Comparison of ENCODE assay signal across 17 cellular contexts in genomic region chr14:104858811-104859426, GRCh38. TPM values are rescaled to one million over a fixed set of nuclear protein-coding genes. Genes with fewer than 3 reads are reported as not detected.
DNase-seq lines count a peak whose midpoint lies in the region; ATAC-seq and TF ChIP-seq lines count a peak whose summit lies in the region.
"Had no signal": no experiment of that assay in that cellular context is flagged by ENCODE, and none has a peak within 500 bp of the region (broad histone marks: within the 10 kb centered on the region; RNA-seq: fewer than 3 reads in every experiment).

No MANE protein-coding gene starts in this region.

- H3K9me3 ChIP-seq in HEK293 (ENCODE audit: control insufficient read depth, insufficient read depth, low read depth, low read length) (no peaks in the 10 kb centered on the region), RWPE2 (ENCODE audit: severe bottlenecking) (no peaks in the 10 kb centered on the region), trophoblast cell (ENCODE audit: insufficient read depth, low read depth, low read length) (peaks cover 15% of the 10 kb centered on the region), suprapubic skin (no peaks in the 10 kb centered on the region)

- no peak overlapping the region for H3K9ac ChIP-seq in trophoblast cell (ENCODE audit: low read length)
- H3K9ac ChIP-seq: BLaER1 treated with 17β-estradiol and CSF1 and Interleukin-3, amounts not matched to agents 10 nM and 100 nM; GM23248 had no signal

- no peak overlapping the region for H4K91ac ChIP-seq in trophoblast cell (ENCODE audit: low read depth, low read length)

- H3K4me1 ChIP-seq in HEK293 (ENCODE audit: control insufficient read depth, insufficient read depth, low read length) (no peaks in the 10 kb centered on the region), RWPE2 (ENCODE audit: insufficient read depth, poor library complexity, severe bottlenecking) (no peaks in the 10 kb centered on the region), trophoblast cell (ENCODE audit: control insufficient read depth in 1 of 2, insufficient read depth in 2 of 2, low read length in 2 of 2) (peaks cover 3 to 4% of the 10 kb centered on the region in 2 experiments), suprapubic skin (peaks cover 4% of the 10 kb centered on the region)

- no peak for ATAC-seq in RWPE2 (ENCODE audit: low read depth)
- ATAC-seq in GM18511 (IDR thresholded peaks at IDR 0.05; ENCODE audit: unreplicated experiment) = no peak
- no peak for ATAC-seq in HG02642 (IDR thresholded peaks at IDR 0.05; ENCODE audit: poor library complexity, unreplicated experiment)
- ATAC-seq: CD8-positive, alpha-beta T cell; GM12878 had no signal

- no peak overlapping the region for H3K4ac ChIP-seq in trophoblast cell (ENCODE audit: low read depth, low read length)

- TF ChIP-seq POLR2A in suprapubic skin (IDR thresholded peaks at IDR 0.05) = no peak

- H2BK5ac ChIP-seq in trophoblast cell (ENCODE audit: low read depth, low read length, poor library complexity) = no peak overlapping the region

- DNase-seq in RWPE2 (ENCODE audit: low spot score) (peak; percentile 13), trophoblast cell (no peak), suprapubic skin (ENCODE audit: low spot score in 2 of 2) (peak; percentile 18 to 32), NCI-H2029 (lab: John Stamatoyannopoulos, UW) (no peak)
- DNase-seq: CD8-positive, alpha-beta T cell; DMS 273 treated with DMSO at 0.1 percent for 48 hours; DMS53; DND-41; EL; GM23248; HCEC 1CT; HFFc6 had no signal

- H2BK120ac ChIP-seq in trophoblast cell (ENCODE audit: insufficient read depth, low read length, poor library complexity) = no peak overlapping the region

- CTCF ChIA-PET in HEK293 (lab: Yijun Ruan, JAX) = no interaction called here

- WGBS in trophoblast cell (ENCODE audit: extremely low coverage, insufficient coverage, insufficient read length) = 100% methylated on average over 8 of the region's 8 CpGs
- 83% methylated on average over 8 of the region's 8 CpGs for WGBS in suprapubic skin

- no peak overlapping the region for H3K14ac ChIP-seq in trophoblast cell (ENCODE audit: low read length)

- no peak overlapping the region for H4K12ac ChIP-seq in trophoblast cell (ENCODE audit: low read depth, low read length)

- H3K4me2 ChIP-seq in trophoblast cell (ENCODE audit: low read length) = no peak overlapping the region
- H3K4me2 ChIP-seq: BLaER1 treated with 17β-estradiol and CSF1 and Interleukin-3, amounts not matched to agents 10 nM and 100 nM had no signal

- H2AFZ ChIP-seq in trophoblast cell (ENCODE audit: insufficient read depth, low read length, poor library complexity) = no peak overlapping the region
- H2AFZ ChIP-seq: GM23248 had no signal

- H3K79me2 ChIP-seq in trophoblast cell (ENCODE audit: control insufficient read depth, insufficient read depth, low read length, poor library complexity) = no peaks in the 10 kb centered on the region

- no peaks in the 10 kb centered on the region for H3K79me1 ChIP-seq in trophoblast cell (ENCODE audit: low read length)

- POLR2A ChIA-PET in HEK293 (lab: Yijun Ruan, JAX) = no interaction called here

- no peak overlapping the region for H4K8ac ChIP-seq in trophoblast cell (ENCODE audit: low read depth, low read length)

- no peak overlapping the region for H3K18ac ChIP-seq in trophoblast cell (ENCODE audit: low read length)

- H3K36me3 ChIP-seq in HEK293 (ENCODE audit: control insufficient read depth in 2 of 2, insufficient read depth in 1 of 2, low read length in 2 of 2) (no peaks in the 10 kb centered on the region), RWPE2 (ENCODE audit: low read depth) (peaks cover 10% of the 10 kb centered on the region), trophoblast cell (ENCODE audit: control insufficient read depth in 1 of 2, insufficient read depth in 2 of 2, low read length in 2 of 2) (peaks cover 0 to 2% of the 10 kb centered on the region in 2 experiments), suprapubic skin (no peaks in the 10 kb centered on the region)
- H3K36me3 ChIP-seq: BLaER1 treated with 17β-estradiol and CSF1 and Interleukin-3, amounts not matched to agents 10 nM and 100 nM had no signal

- no peak overlapping the region for H2AK5ac ChIP-seq in trophoblast cell (ENCODE audit: low read length)

- no peak overlapping the region for H2BK12ac ChIP-seq in trophoblast cell (ENCODE audit: low read length)

- no peak overlapping the region for H3K27ac ChIP-seq in HEK293 (ENCODE audit: extremely low read depth, low read depth, low read length)
- no peak overlapping the region for H3K27ac ChIP-seq in RWPE2 (ENCODE audit: poor library complexity, severe bottlenecking)
- no peak overlapping the region for H3K27ac ChIP-seq in trophoblast cell (ENCODE audit: low read depth, low read length)
- H3K27ac ChIP-seq in suprapubic skin = no peak overlapping the region
- H3K27ac ChIP-seq: BLaER1 treated with 17β-estradiol and CSF1 and Interleukin-3, amounts not matched to agents 10 nM and 100 nM; GM23248 had no signal

- TF ChIP-seq EP300 in suprapubic skin (IDR thresholded peaks at IDR 0.05) = no peak

- H3K4me3 ChIP-seq in HEK293 (ENCODE audit: low read depth, low read length) (no peak overlapping the region), RWPE2 (ENCODE audit: severe bottlenecking) (no peak overlapping the region), trophoblast cell (ENCODE audit: low read depth, low read length) (peak overlapping the region; percentile 32), suprapubic skin (no peak overlapping the region)
- H3K4me3 ChIP-seq: BLaER1 treated with 17β-estradiol and CSF1 and Interleukin-3, amounts not matched to agents 10 nM and 100 nM; GM12878; GM23248 had no signal

- H3K27me3 ChIP-seq in RWPE2 (ENCODE audit: insufficient read depth, poor library complexity, severe bottlenecking) (no peaks in the 10 kb centered on the region), trophoblast cell (ENCODE audit: insufficient read depth, low read length) (no peaks in the 10 kb centered on the region), suprapubic skin (no peaks in the 10 kb centered on the region)

- TF ChIP-seq CTCF in HEK293 (tag by site-specific recombination; IDR thresholded peaks at IDR 0.05) (no peak), RWPE2 (IDR thresholded peaks at IDR 0.05; ENCODE audit: poor library complexity, severe bottlenecking) (no peak), suprapubic skin (IDR thresholded peaks at IDR 0.05) (no peak)

- H3K23ac ChIP-seq in trophoblast cell (ENCODE audit: low read length) = no peak overlapping the region

TF ChIP-seq in HEK293, 187 proteins besides CTCF, POLR2A, EP300 and RAD21:
- TF ChIP-seq ZNF398 (tag by site-specific recombination; IDR thresholded peaks at IDR 0.05) = no peak
- TF ChIP-seq REPIN1 (tag by site-specific recombination; IDR thresholded peaks at IDR 0.05; ENCODE audit: low read depth) = no peak
- TF ChIP-seq ZNF558 (tag by site-specific recombination; IDR thresholded peaks at IDR 0.05) = no peak
- peak; percentile 90; the same call in 1 of the 2 replicates for TF ChIP-seq ZBTB6 (tag by site-specific recombination; IDR thresholded peaks at IDR 0.05)
- no peak for TF ChIP-seq ZNF223 (tag by site-specific recombination; IDR thresholded peaks at IDR 0.05)
- peak; percentile 93 for TF ChIP-seq YY2 (tag by site-specific recombination; IDR thresholded peaks at IDR 0.05)
- TF ChIP-seq ZNF202 (tag by site-specific recombination; IDR thresholded peaks at IDR 0.05; ENCODE audit: borderline replicate concordance) = no peak
- no peak for TF ChIP-seq ZNF19 (tag by site-specific recombination; IDR thresholded peaks at IDR 0.05; ENCODE audit: low read depth)
- TF ChIP-seq ZNF501 (tag by site-specific recombination; IDR thresholded peaks at IDR 0.05) = no peak
- no peak for TF ChIP-seq ZNF48 (tag by site-specific recombination; IDR thresholded peaks at IDR 0.05)
- TF ChIP-seq PRDM1 (tag by site-specific recombination; IDR thresholded peaks at IDR 0.05) = no peak
- no peak for TF ChIP-seq ZBTB48 (tag by site-specific recombination; IDR thresholded peaks at IDR 0.05)
- TF ChIP-seq ZNF580 (tag by site-specific recombination; IDR thresholded peaks at IDR 0.05) = no peak
- TF ChIP-seq KLF1 (tag by site-specific recombination; IDR thresholded peaks at IDR 0.05) = peak; percentile 100
- no peak for TF ChIP-seq ZNF112 (tag by site-specific recombination; IDR thresholded peaks at IDR 0.05)
- TF ChIP-seq ZNF747 (tag by site-specific recombination; IDR thresholded peaks at IDR 0.05) = no peak
- TF ChIP-seq KLF7 (tag by site-specific recombination; IDR thresholded peaks at IDR 0.05; ENCODE audit: borderline replicate concordance) = no peak
TF ChIP-seq in HEK293: peak in this region for 3.

RNA-seq across cellular contexts. Expression of gene CEP170B, which starts 6.1 kb away (rescaled TPM):
- 34.1 and 36.0 TPM in 2 replicates for polyA plus RNA-seq in trophoblast cell (2013)
- total RNA-seq in suprapubic skin = 10 to 100 TPM; 53.3 to 70.1 (median 60.4) TPM

RNA-seq across cellular contexts. Expression of gene ZBTB42, which starts 58.0 kb away (rescaled TPM):
- polyA plus RNA-seq in trophoblast cell (2013) = 4.6 and 4.7 TPM in 2 replicates
- total RNA-seq in suprapubic skin = 1 to 10 TPM; 3.7 to 9.8 (median 7.8) TPM

Comparison
In these comparisons a context has a peak if more than half of its experiments do, and no peak if none do; other contexts are left out.
1. DNase-seq: peak in RWPE2 (single experiment) and suprapubic skin (2 of 2); none in trophoblast cell (0 of 2) and NCI-H2029 (single experiment).